Comparison of ENCODE assay signal across 1 cellular context in genomic region chr7:132251327-132251659, GRCh38.
TF ChIP-seq lines count a peak whose summit lies in the region.

No MANE protein-coding gene starts in this region.

TF ChIP-seq in SK-N-SH treated with all-trans-retinoic acid at 6 μM for 48 hours, 23 proteins besides CTCF, POLR2A, EP300 and RAD21 (continued from another document):
- TF ChIP-seq CREB5 (CRISPR knock-in tag; IDR thresholded peaks at IDR 0.05; ENCODE audit: low read depth) (no peak), CSRNP3 (CRISPR knock-in tag; IDR thresholded peaks at IDR 0.05) (no peak), CSDC2 (CRISPR knock-in tag; IDR thresholded peaks at IDR 0.05) (no peak), TCF4 (CRISPR knock-in tag; IDR thresholded peaks at IDR 0.05; ENCODE audit: borderline replicate concordance) (no peak), ISL1 (CRISPR knock-in tag; IDR thresholded peaks at IDR 0.05) (no peak)
